33 cellular contexts compared by ENCODE assay signal in genomic region chr4:28976369-28976768, GRCh38.
"Had no signal": no experiment of that assay in that cellular context is flagged by ENCODE, and none has a peak within 500 bp of the region (broad histone marks: within the 10 kb centered on the region; RNA-seq: fewer than 3 reads in every experiment).

No MANE protein-coding gene starts in this region.

- DNase-seq: activated effector memory CD4-positive, alpha-beta T cell treated with anti-CD3 and anti-CD28 coated beads, Interleukin-2, amount 50 U/mL, for 16 hours; activated effector memory CD4-positive, alpha-beta T cell treated with Interleukin-2 at 50 U/mL for 16 hours; activated gamma-delta T cell; activated gamma-delta T cell treated with Interleukin-2 at 50 U/mL for 16 hours; activated naive CD4-positive, alpha-beta T cell; activated naive CD4-positive, alpha-beta T cell treated with anti-CD3 and anti-CD28 coated beads for 36 hours; activated naive CD4-positive, alpha-beta T cell treated with anti-CD3 and anti-CD28 coated beads, Interleukin-2, amount 10 ng/mL, durations not matched to agents 7 days and 5 days; activated naive CD4-positive, alpha-beta T cell treated with anti-CD3 and anti-CD28 coated beads, Interleukin-2, amount 50 U/mL, for 16 hours; activated naive CD4-positive, alpha-beta T cell treated with Interleukin-2 at 50 U/mL for 16 hours; activated naive CD8-positive, alpha-beta T cell treated with anti-CD3 and anti-CD28 coated beads for 36 hours; activated naive CD8-positive, alpha-beta T cell treated with anti-CD3 and anti-CD28 coated beads, Interleukin-2, amount 10 ng/mL, durations not matched to agents 7 days and 5 days; activated naive CD8-positive, alpha-beta T cell treated with anti-CD3 and anti-CD28 coated beads, Interleukin-2, amount 50 U/mL, for 24 hours; activated T-cell treated with anti-CD3 and anti-CD28 coated beads, Interleukin-2, amount 50 U/mL, for 24 hours; activated T-cell treated with anti-CD3 and anti-CD28 coated beads, Interleukin-2, amount 50 U/mL, for 4 hours; activated T-cell treated with anti-CD3 and anti-CD28 coated beads, Interleukin-2, amount 50 U/mL, for 48 hours; activated T-cell treated with anti-CD3 and anti-CD28 coated beads, Interleukin-2, amount 50 U/mL, for 72 hours; adrenal gland; amniotic stem cell; amygdala; anterior cingulate cortex; aorta; body of pancreas; brain microvascular endothelial cell; caudate nucleus; central memory CD4-positive, alpha-beta T cell; cerebellar nuclear complex had no signal

- H3K27me3 ChIP-seq: adrenal gland, ascending aorta, body of pancreas, brain microvascular endothelial cell, breast epithelium, cardiac muscle cell had no signal

- H3K27ac ChIP-seq: adrenal gland, ascending aorta, body of pancreas, brain microvascular endothelial cell, breast epithelium, cardiac muscle cell had no signal

- ATAC-seq: activated naive CD4-positive, alpha-beta T cell treated with anti-CD3 and anti-CD28 coated beads, Interleukin-2, amount 50 U/mL, for 72 hours; activated naive CD8-positive, alpha-beta T cell treated with anti-CD3 and anti-CD28 coated beads, Interleukin-2, amount 50 U/mL, for 24 hours; activated T-cell treated with anti-CD3 and anti-CD28 coated beads, Interleukin-2, amount 50 U/mL, for 4 hours; activated T-cell treated with anti-CD3 and anti-CD28 coated beads, Interleukin-2, amount 50 U/mL, for 72 hours; activated T-helper 17 cell treated with anti-CD3 and anti-CD28 coated beads, Interleukin-2, amount 50 U/mL, for 72 hours; body of pancreas had no signal

- H3K4me3 ChIP-seq: adrenal gland, ascending aorta, body of pancreas, breast epithelium, cardiac muscle cell had no signal

- H3K4me1 ChIP-seq: adrenal gland, ascending aorta, body of pancreas, breast epithelium had no signal

- H3K36me3 ChIP-seq: adrenal gland, ascending aorta, brain microvascular endothelial cell, breast epithelium, cardiac muscle cell had no signal

- FAIRE-seq: astrocyte, bronchial epithelial cell had no signal

- H3K9me3 ChIP-seq: adrenal gland, ascending aorta, body of pancreas, breast epithelium had no signal
